In genomic region chr12:121145221-121145620, GRCh38 we compare ENCODE assay signal across 12 cellular contexts.
DNase-seq lines count a peak whose midpoint lies in the region.
"Had no signal": no experiment of that assay in that cellular context is flagged by ENCODE, and none has a peak within 500 bp of the region (broad histone marks: within the 10 kb centered on the region; RNA-seq: fewer than 3 reads in every experiment).

No MANE protein-coding gene starts in this region.

- peak; percentile 44 for DNase-seq in stimulated activated CD4-positive, alpha-beta T cell treated with anti-CD3 and anti-CD28 coated beads, Interleukin-1b, Interleukin-23, amount 100 ng/mL, for 48 hours
- DNase-seq in stimulated activated CD4-positive, alpha-beta T cell treated with anti-CD3 and anti-CD28 coated beads, Interleukin-12 subunit alpha, Interleukin-12 subunit beta, amount 100 ng/mL, for 4 hours: no peak
- peak; percentile 52 for DNase-seq in activated CD4-positive, alpha-beta T cell treated with anti-CD3 and anti-CD28 coated beads for 48 hours
- DNase-seq in epithelial cell of prostate (ENCODE audit: low read depth, low spot score) (no peak), HuH-7.5 (ENCODE audit: low spot score) (no peak), NCI-H510A (lab: John Stamatoyannopoulos, UW) (no peak), anterior cingulate cortex (lab: John Stamatoyannopoulos, UW) (no peak), DMS153 treated with DMSO at 0.1 percent for 48 hours (lab: John Stamatoyannopoulos, UW; ENCODE audit: unreplicated experiment) (no peak)
- DNase-seq: C1 segment of cervical spinal cord; effector CD8-positive, alpha-beta T cell; kidney; NCI-H69 had no signal

- peak overlapping the region; percentile 68 for H3K27ac ChIP-seq in epithelial cell of prostate

Comparison
In these comparisons a context has a peak if more than half of its experiments do, and no peak if none do; other contexts are left out.
1. DNase-seq: peak in stimulated activated CD4-positive, alpha-beta T cell treated with anti-CD3 and anti-CD28 coated beads, Interleukin-1b, Interleukin-23, amount 100 ng/mL, for 48 hours (single experiment) and activated CD4-positive, alpha-beta T cell treated with anti-CD3 and anti-CD28 coated beads for 48 hours (single experiment); none in stimulated activated CD4-positive, alpha-beta T cell treated with anti-CD3 and anti-CD28 coated beads, Interleukin-12 subunit alpha, Interleukin-12 subunit beta, amount 100 ng/mL, for 4 hours (single experiment), epithelial cell of prostate (single experiment), HuH-7.5 (single experiment), NCI-H510A (single experiment), anterior cingulate cortex (0 of 58) and DMS153 treated with DMSO at 0.1 percent for 48 hours (single experiment).